In genomic region chr5:56326116-56326515, GRCh38 we compare ENCODE assay signal across 1 cellular context.
TF ChIP-seq lines count a peak whose summit lies in the region.

No MANE protein-coding gene starts in this region.

TF ChIP-seq in GM12891, 5 proteins besides CTCF, POLR2A, EP300 and RAD21 (continued from another document):
- TF ChIP-seq SPI1 (IDR thresholded peaks at IDR 0.05; ENCODE audit: low read depth, low read length) = peak; percentile 51
